23 cellular contexts compared by ENCODE assay signal in genomic region chr10:72011468-72011867, GRCh38. TPM values are rescaled to one million over a fixed set of nuclear protein-coding genes. Genes with fewer than 3 reads are reported as not detected.
DNase-seq lines count a peak whose midpoint lies in the region; ATAC-seq, FAIRE-seq and TF ChIP-seq lines count a peak whose summit lies in the region.
"Had no signal": no experiment of that assay in that cellular context is flagged by ENCODE, and none has a peak within 500 bp of the region (broad histone marks: within the 10 kb centered on the region; RNA-seq: fewer than 3 reads in every experiment).

No MANE protein-coding gene starts in this region.

- H3K27me3 Mint-ChIP-seq in stimulated activated memory B cell treated with anti-CD40 and anti-IgM and Interleukin-4, amounts not matched to agents 10 μg/mL and 1 μg/mL and 100 μg/mL, for 72 hours: peaks cover 35% of the 10 kb centered on the region
- H3K27me3 Mint-ChIP-seq: activated CD4-positive, alpha-beta T cell treated with anti-CD3 and anti-CD28 coated beads for 36 hours; CD4-positive, alpha-beta T cell had no signal

- H3K36me3 Mint-ChIP-seq in stimulated activated memory B cell treated with anti-CD40 and anti-IgM and Interleukin-4, amounts not matched to agents 10 μg/mL and 1 μg/mL and 100 μg/mL, for 72 hours: no peaks in the 10 kb centered on the region

- no peak overlapping the region for H3K27ac Mint-ChIP-seq in stimulated activated memory B cell treated with anti-CD40 and anti-IgM and Interleukin-4, amounts not matched to agents 10 μg/mL and 1 μg/mL and 100 μg/mL, for 72 hours
- H3K27ac Mint-ChIP-seq: activated CD4-positive, alpha-beta T cell treated with anti-CD3 and anti-CD28 coated beads for 36 hours; activated naive CD8-positive, alpha-beta T cell treated with anti-CD3 and anti-CD28 coated beads, Interleukin-2, amount 50 U/mL, for 24 hours; activated T-helper 2 cell treated with anti-CD3 and anti-CD28 coated beads, Interferon-gamma antibody, Interleukin-2, Interleukin-4, amounts not matched to agents 10 μg/mL and 5 μg/mL and 100 μg/mL, durations not matched to agents 14 hours and 24 hours and 36 hours; CD4-positive, alpha-beta T cell had no signal

- no peak for TF ChIP-seq CTCF in HepG2 (CRISPR knock-in tag; IDR thresholded peaks at IDR 0.05)
- no peak for TF ChIP-seq CTCF in right lobe of liver (IDR thresholded peaks at IDR 0.05)
- TF ChIP-seq CTCF in adrenal gland (IDR thresholded peaks at IDR 0.05): no peak
- no peak for TF ChIP-seq CTCF in SK-N-SH (IDR thresholded peaks at IDR 0.05)

- TF ChIP-seq RAD21 in HepG2 (CRISPR knock-in tag; IDR thresholded peaks at IDR 0.05): no peak
- no peak for TF ChIP-seq RAD21 in SK-N-SH (IDR thresholded peaks at IDR 0.05; ENCODE audit: low read length)

- CTCF ChIA-PET in HepG2 (lab: Yijun Ruan, JAX; ENCODE audit: low intra/inter-chr PET ratio, low total read pairs): no interaction called here
- CTCF ChIA-PET in SK-N-SH (lab: Yijun Ruan, JAX): interaction anchor here (0.6 to 3.5 kb wide), 4 partner anchors 37 to 315 kb away, joined by 3 to 15 read pairs (median 6); no protein-coding TSS in a partner anchor

- H3K9me2 ChIP-seq in SK-N-SH: no peaks in the 10 kb centered on the region

- WGBS in HepG2 (ENCODE audit: low lambda C conversion rate): 92% methylated on average over 5 of the region's 8 CpGs
- WGBS in right lobe of liver (ENCODE audit: insufficient coverage, low coverage, low lambda C conversion rate, missing lambda C conversion rate): 100% methylated on average over 1 of the region's 8 CpGs
- 90 to 98% (median 95%) methylated on average over 6 to 8 of the region's 8 CpGs for WGBS in adrenal gland, 4 donors
- WGBS in SK-N-SH (ENCODE audit: low lambda C conversion rate): 93% methylated on average over 7 of the region's 8 CpGs

- TF ChIP-seq EP300 in HepG2 (IDR thresholded peaks at IDR 0.05; ENCODE audit: low read depth in 2 of 2, low read length in 2 of 2): no peak
- no peak for TF ChIP-seq EP300 in HepG2 (CRISPR knock-in tag; IDR thresholded peaks at IDR 0.05; ENCODE audit: borderline replicate concordance)
- no peak for TF ChIP-seq EP300 in SK-N-SH (IDR thresholded peaks at IDR 0.05; ENCODE audit: borderline replicate concordance in 1 of 2, low read depth in 1 of 2, low read length in 1 of 2)

- H3K4me1 ChIP-seq in HepG2 (ENCODE audit: insufficient read depth, low read length) (peaks cover 55% of the 10 kb centered on the region), right lobe of liver (no peaks in the 10 kb centered on the region), adrenal gland (replicated peaks in 1 of 2) (peaks cover 56 to 96% of the 10 kb centered on the region in 2 donors), SK-N-SH (ENCODE audit: control insufficient read depth in 1 of 2, insufficient read depth in 2 of 2, low read depth in 1 of 2, low read length in 1 of 2) (peaks cover 13 to 55% of the 10 kb centered on the region in 2 experiments)

- H3K4me2 ChIP-seq in HepG2 (ENCODE audit: low read depth, low read length) (no peak overlapping the region), SK-N-SH (no peak overlapping the region)

- FAIRE-seq in HepG2 (lab: Jason Lieb, UNC): no peak
- FAIRE-seq: GM12891 had no signal

- DNase-seq in HepG2 (ENCODE audit: low spot score) (no peak), right lobe of liver (no peak), putamen (ENCODE audit: low spot score) (peak; percentile 78), adrenal gland (no peak), SK-N-SH (no peak)
- DNase-seq: ACHN; activated CD4-positive, alpha-beta T cell treated with anti-CD3 and anti-CD28 coated beads for 36 hours; activated naive CD8-positive, alpha-beta T cell treated with anti-CD3 and anti-CD28 coated beads, Interleukin-2, amount 50 U/mL, for 24 hours; CD4-positive, alpha-beta T cell; central memory CD4-positive, alpha-beta T cell; effector CD4-positive, alpha-beta T cell; esophagus squamous epithelium; glutamatergic neuron; NCI-H2227 treated with DMSO at 0.1 percent for 48 hours; NK-92 treated with Interleukin-12 subunit alpha and Interleukin-12 subunit beta, amount 100 ng/mL, for 24 hours; stimulated activated CD4-positive, alpha-beta T cell treated with anti-CD3 and anti-CD28 coated beads, Interleukin-4, amount 100 ng/mL, for 4 hours; testis had no signal

- H3F3A ChIP-seq in SK-N-SH (replicated peaks; ENCODE audit: insufficient read depth): peaks cover 3% of the 10 kb centered on the region

- H3K4me3 ChIP-seq in HepG2 (replicated peaks in 1 of 3; ENCODE audit: insufficient read depth in 1 of 3, low read depth in 2 of 3, low read length in 3 of 3) (no peak overlapping the region), right lobe of liver (no peak overlapping the region), adrenal gland (no peak overlapping the region), SK-N-SH (ENCODE audit: low read depth in 2 of 2, low read length in 1 of 2) (no peak overlapping the region)
- H3K4me3 ChIP-seq: esophagus squamous epithelium, skin epidermis, testis had no signal

- in situ Hi-C loops in HepG2 (cut with HindIII; ENCODE audit: extremely low pct_ligation_motif_present, low pct_unique_long_range_greater_than_20kb): no loop called here

- POLR2A ChIA-PET in HepG2 (lab: Yijun Ruan, JAX): interaction anchor here (1.8 kb wide), 1 partner anchor 20 kb away, joined by 7 read pairs; no protein-coding TSS in a partner anchor
- POLR2A ChIA-PET in SK-N-SH (lab: Yijun Ruan, JAX): no interaction called here

- no peak for TF ChIP-seq POLR2A in HepG2 (IDR thresholded peaks at IDR 0.05; ENCODE audit: insufficient read depth in 1 of 2, low read depth in 2 of 2, low read length in 2 of 2)
- TF ChIP-seq POLR2A in right lobe of liver (IDR thresholded peaks at IDR 0.05): no peak
- no peak for TF ChIP-seq POLR2A in adrenal gland (IDR thresholded peaks at IDR 0.05)

- H3K9me3 Mint-ChIP-seq in stimulated activated memory B cell treated with anti-CD40 and anti-IgM and Interleukin-4, amounts not matched to agents 10 μg/mL and 1 μg/mL and 100 μg/mL, for 72 hours: no peaks in the 10 kb centered on the region
- H3K9me3 Mint-ChIP-seq: activated naive CD8-positive, alpha-beta T cell treated with anti-CD3 and anti-CD28 coated beads, Interleukin-2, amount 50 U/mL, for 24 hours; activated T-helper 2 cell treated with anti-CD3 and anti-CD28 coated beads, Interferon-gamma antibody, Interleukin-2, Interleukin-4, amounts not matched to agents 10 μg/mL and 5 μg/mL and 100 μg/mL, durations not matched to agents 14 hours and 24 hours and 36 hours; CD4-positive, alpha-beta T cell had no signal

- no TSS peak for BruUV-seq in HepG2 (replicated peaks; lab: Mats Ljungman, UMichigan)

- H3K4me3 Mint-ChIP-seq in stimulated activated memory B cell treated with anti-CD40 and anti-IgM and Interleukin-4, amounts not matched to agents 10 μg/mL and 1 μg/mL and 100 μg/mL, for 72 hours: no peak overlapping the region
- H3K4me3 Mint-ChIP-seq: activated CD4-positive, alpha-beta T cell treated with anti-CD3 and anti-CD28 coated beads for 36 hours; activated naive CD8-positive, alpha-beta T cell treated with anti-CD3 and anti-CD28 coated beads, Interleukin-2, amount 50 U/mL, for 24 hours; CD4-positive, alpha-beta T cell had no signal

- H2AFZ ChIP-seq in HepG2 (ENCODE audit: low read length) (no peak overlapping the region), SK-N-SH (ENCODE audit: low read depth) (no peak overlapping the region)

- no peaks in the 10 kb centered on the region for H3K4me1 Mint-ChIP-seq in stimulated activated memory B cell treated with anti-CD40 and anti-IgM and Interleukin-4, amounts not matched to agents 10 μg/mL and 1 μg/mL and 100 μg/mL, for 72 hours
- H3K4me1 Mint-ChIP-seq: activated CD4-positive, alpha-beta T cell treated with anti-CD3 and anti-CD28 coated beads for 36 hours; activated naive CD8-positive, alpha-beta T cell treated with anti-CD3 and anti-CD28 coated beads, Interleukin-2, amount 50 U/mL, for 24 hours had no signal

- H4K20me1 ChIP-seq in HepG2 (ENCODE audit: insufficient read depth, low read length) (no peaks in the 10 kb centered on the region), SK-N-SH (ENCODE audit: insufficient read depth) (no peaks in the 10 kb centered on the region)

- H3K36me3 ChIP-seq in HepG2 (replicated peaks in 1 of 2; ENCODE audit: control insufficient read depth in 1 of 2, insufficient read depth in 2 of 2, low read length in 2 of 2) (peaks cover 13 to 24% of the 10 kb centered on the region in 2 experiments; a peak in 4 of 5 replicates), right lobe of liver (no peaks in the 10 kb centered on the region), adrenal gland (replicated peaks in 1 of 2) (peaks cover 0 to 18% of the 10 kb centered on the region in 2 donors), SK-N-SH (replicated peaks in 1 of 2; ENCODE audit: control insufficient read depth in 1 of 2, insufficient read depth in 2 of 2, low read length in 1 of 2) (peaks cover 0 to 11% of the 10 kb centered on the region in 2 experiments)

- ATAC-seq in HepG2 (no peak), right lobe of liver (no peak), GM18907 (IDR thresholded peaks at IDR 0.05; ENCODE audit: unreplicated experiment) (no peak)
- no peak for ATAC-seq in stimulated activated memory B cell treated with anti-CD40 and anti-IgM and Interleukin-4, amounts not matched to agents 10 μg/mL and 1 μg/mL and 100 μg/mL, for 72 hours
- ATAC-seq: activated CD4-positive, alpha-beta T cell treated with anti-CD3 and anti-CD28 coated beads for 36 hours; activated naive CD8-positive, alpha-beta T cell treated with anti-CD3 and anti-CD28 coated beads, Interleukin-2, amount 50 U/mL, for 24 hours had no signal

- H3K27ac ChIP-seq in HepG2 (ENCODE audit: extremely low read length, insufficient read depth, low read length) (no peak overlapping the region), right lobe of liver (no peak overlapping the region), layer of hippocampus (ENCODE audit: low read depth, low read length) (peak overlapping the region; percentile 89), adrenal gland (peak overlapping the region in 2 of 5 donors; percentile 37 to 91), SK-N-SH (ENCODE audit: low read depth in 2 of 2, low read length in 1 of 2) (no peak overlapping the region; a peak in 1 of 4 replicates)

- H3K79me2 ChIP-seq in HepG2 (ENCODE audit: insufficient read depth, low read length) (no peaks in the 10 kb centered on the region), SK-N-SH (ENCODE audit: insufficient read depth) (peaks cover 3% of the 10 kb centered on the region; the same call in 1 of the 2 replicates)

- H3K9ac ChIP-seq in HepG2 (ENCODE audit: insufficient read depth, low read depth, low read length): no peak overlapping the region
- H3K9ac ChIP-seq in SK-N-SH: no peak overlapping the region

- H3K27me3 ChIP-seq in HepG2 (ENCODE audit: control insufficient read depth in 1 of 2, insufficient read depth in 2 of 2, low read length in 2 of 2) (no peaks in the 10 kb centered on the region), right lobe of liver (no peaks in the 10 kb centered on the region), layer of hippocampus (ENCODE audit: control insufficient read depth, insufficient read depth, low read length) (no peaks in the 10 kb centered on the region), adrenal gland (no peaks in the 10 kb centered on the region), SK-N-SH (ENCODE audit: insufficient read depth) (no peaks in the 10 kb centered on the region)
- H3K27me3 ChIP-seq: esophagus squamous epithelium, testis had no signal

- H3K9me3 ChIP-seq in HepG2 (ENCODE audit: low read length) (no peaks in the 10 kb centered on the region), right lobe of liver (no peaks in the 10 kb centered on the region), adrenal gland (replicated peaks in 1 of 3) (no peaks in the 10 kb centered on the region), SK-N-SH (no peaks in the 10 kb centered on the region)
- H3K9me3 ChIP-seq: esophagus squamous epithelium, testis had no signal

- intact Hi-C loops in HepG2 (cut with micrococcal nuclease; ENCODE audit: unreplicated experiment): no loop called here
- intact Hi-C loops in right lobe of liver (cut with DNase I): no loop called here
- intact Hi-C loops in adrenal gland (cut with DNase I): no loop called here

RNA-seq across cellular contexts. Expression of gene CHST3, which starts 47.3 kb away (rescaled TPM):
- total RNA-seq in HepG2 (2016; rRNA removed; fragmentation: Illumina TruSeq; extraction: Trizol) (13.4 and 18.7 TPM in 2 replicates), right lobe of liver (1 to 10 TPM in 5 of 6 experiments, under 1 TPM in 1; 0.81 to 2.5 (median 1.8) TPM), adrenal gland (10 to 100 TPM; 32.2 to 49.7 (median 35.9) TPM)
- total RNA-seq in HepG2 (2016; cell fraction: cytosol; rRNA removed; fragmentation: Illumina TruSeq; extraction: Trizol; ENCODE audit: low read depth): 1.8 and 1.9 TPM in 2 replicates
- total RNA-seq in HepG2 (2016; cell fraction: insoluble cytoplasmic fraction; rRNA removed; fragmentation: Illumina TruSeq; extraction: Trizol): 12.3 and 17.7 TPM in 2 replicates
- 7.4 and 7.7 TPM in 2 replicates for total RNA-seq in HepG2 (2016; cell fraction: membrane; rRNA removed; fragmentation: Illumina TruSeq; extraction: Trizol)
- total RNA-seq in HepG2 (2016; cell fraction: nucleus; rRNA removed; fragmentation: Illumina TruSeq; extraction: Trizol): 18.2 and 22.8 TPM in 2 replicates
- polyA plus RNA-seq in HepG2 (2011; rRNA removed) (7.2 and 8.1 TPM in 2 replicates), adrenal gland (10 to 100 TPM in 1 of 3 donors, 1 to 10 TPM in 2; 3.9 to 30.2 (median 5.4) TPM), SK-N-SH (2012; rRNA removed) (6.0 and 6.1 TPM in 2 replicates)
- 6.1 and 6.3 TPM in 2 replicates for polyA plus RNA-seq in HepG2 (2011; cell fraction: cytosol; rRNA removed)
- polyA plus RNA-seq in HepG2 (2011; cell fraction: nucleus; rRNA removed): 9.2 and 10.1 TPM in 2 replicates
- 4.5 and 6.1 TPM in 2 replicates for polyA plus RNA-seq in HepG2 (2012)
- 1.2 and 1.3 TPM in 2 replicates for polyA plus RNA-seq in HepG2 (2016; cell fraction: cytosol; fragmentation: Illumina TruSeq; extraction: Trizol; ENCODE audit: low read depth)
- polyA plus RNA-seq in HepG2 (2016; cell fraction: insoluble cytoplasmic fraction; fragmentation: Illumina TruSeq; extraction: Trizol; ENCODE audit: low read depth): 8.1 and 9.2 TPM in 2 replicates
- polyA plus RNA-seq in HepG2 (2016; cell fraction: membrane; fragmentation: Illumina TruSeq; extraction: Trizol; ENCODE audit: low read depth): 2.9 and 3.3 TPM in 2 replicates
- 25.5 and 27.0 TPM in 2 replicates for polyA plus RNA-seq in HepG2 (2016; cell fraction: nucleus; fragmentation: Illumina TruSeq; extraction: Trizol; ENCODE audit: insufficient read depth, low read depth)
- 22.4 and 23.3 TPM in 2 replicates for polyA minus RNA-seq in HepG2 (2011; rRNA and poly(A)+ RNA removed; ENCODE audit: low replicate concordance)
- polyA minus RNA-seq in HepG2 (2011; cell fraction: cytosol; rRNA and poly(A)+ RNA removed): 9.6 TPM in 2 replicates
- polyA minus RNA-seq in HepG2 (2011; cell fraction: nucleus; rRNA and poly(A)+ RNA removed): 9.7 and 10.7 TPM in 2 replicates
- 4.1 and 5.6 TPM in 2 replicates for polyA plus RNA-seq in SK-N-SH (2012; cell fraction: cytosol; rRNA removed)
- polyA plus RNA-seq in SK-N-SH (2012; cell fraction: nucleus; rRNA removed): 5.7 and 6.8 TPM in 2 replicates
- total RNA-seq: CD4-positive, alpha-beta T cell had no signal

Comparison
In these comparisons a context has a peak if more than half of its experiments do, and no peak if none do; other contexts are left out.
1. Of the 25 proteins assayed by ChIP-seq in both HepG2 and SK-N-SH: peak only in HepG2: ZBTB33; only in SK-N-SH: none; in both: none; in neither: 24.